17 cellular contexts compared by ENCODE assay signal in the genomic region with DNA sequence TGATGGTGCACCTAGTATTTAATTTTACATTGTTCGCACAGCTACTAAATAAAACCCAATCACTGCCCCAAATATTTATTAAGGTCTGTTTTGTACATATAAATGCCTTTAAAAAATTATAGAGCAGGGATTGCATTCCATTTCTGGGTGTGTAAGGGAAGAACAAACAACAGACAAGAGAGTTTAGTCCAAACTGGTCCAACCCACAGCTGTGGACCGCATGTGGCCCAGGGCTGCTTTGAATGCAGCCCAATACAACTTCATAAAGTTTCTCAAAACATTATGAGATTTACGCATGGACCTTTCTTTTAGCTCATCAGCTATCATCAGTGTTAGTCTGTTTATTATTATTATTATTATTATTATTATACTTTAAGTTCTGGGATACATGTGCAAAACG.
"Had no signal": no experiment of that assay in that cellular context is flagged by ENCODE, and none has a peak within 500 bp of the region (broad histone marks: within the 10 kb centered on the region; RNA-seq: fewer than 3 reads in every experiment).

No MANE protein-coding gene starts in this region.

- H3K27ac ChIP-seq: ascending aorta, transverse colon, vagina had no signal

- H3K27ac Mint-ChIP-seq: effector memory CD8-positive, alpha-beta T cell; immature natural killer cell; stimulated activated naive CD8-positive, alpha-beta T cell treated with anti-CD3 and anti-CD28 coated beads, Interleukin-15, Interleukin-2, amounts not matched to agents 100 ng/mL and 50 ng/mL, for 24 hours; T-helper 17 cell had no signal

- H3K4me1 Mint-ChIP-seq: immature natural killer cell, T-helper 17 cell had no signal

- H3K4me3 ChIP-seq: ascending aorta, transverse colon, vagina had no signal

- H3K27me3 Mint-ChIP-seq: effector memory CD8-positive, alpha-beta T cell; stimulated activated naive CD8-positive, alpha-beta T cell treated with anti-CD3 and anti-CD28 coated beads, Interleukin-15, Interleukin-2, amounts not matched to agents 100 ng/mL and 50 ng/mL, for 24 hours; T-helper 17 cell had no signal

- H3K4me1 ChIP-seq: ascending aorta, transverse colon, vagina had no signal

- H3K4me3 Mint-ChIP-seq: activated T-cell treated with anti-CD3 and anti-CD28 coated beads, Interleukin-2, amount 50 U/mL, for 4 hours; effector memory CD8-positive, alpha-beta T cell; immature natural killer cell; stimulated activated naive CD8-positive, alpha-beta T cell treated with anti-CD3 and anti-CD28 coated beads, Interleukin-15, Interleukin-2, amounts not matched to agents 100 ng/mL and 50 ng/mL, for 24 hours; T-helper 17 cell had no signal

- H3K9me3 ChIP-seq: ascending aorta, transverse colon, vagina had no signal

- DNase-seq: activated CD4-positive, alpha-beta T cell treated with anti-CD3 and anti-CD28 coated beads, Interleukin-2, amount 50 U/mL, for 1 hour; activated CD8-positive, alpha-beta memory T cell treated with anti-CD3 and anti-CD28 coated beads, Interleukin-2, amount 50 U/mL, for 4 hours; activated effector memory CD4-positive, alpha-beta T cell treated with anti-CD3 and anti-CD28 coated beads, Interleukin-2, amount 50 U/mL, for 16 hours; activated naive CD4-positive, alpha-beta T cell treated with anti-CD3 and anti-CD28 coated beads, Interleukin-2, amount 50 U/mL, for 16 hours; activated T-cell treated with anti-CD3 and anti-CD28 coated beads, Interleukin-2, amount 50 U/mL, for 4 hours; dermis blood vessel endothelial cell; effector memory CD8-positive, alpha-beta T cell; immature natural killer cell; left ventricle myocardium superior; occipital lobe; posterior cingulate gyrus; retina; T-helper 17 cell; transverse colon had no signal

- H3K36me3 ChIP-seq: ascending aorta, transverse colon, vagina had no signal

- H3K27me3 ChIP-seq: ascending aorta, transverse colon, vagina had no signal
